ENCODE assay signal across 8 cellular contexts in the genomic region with DNA sequence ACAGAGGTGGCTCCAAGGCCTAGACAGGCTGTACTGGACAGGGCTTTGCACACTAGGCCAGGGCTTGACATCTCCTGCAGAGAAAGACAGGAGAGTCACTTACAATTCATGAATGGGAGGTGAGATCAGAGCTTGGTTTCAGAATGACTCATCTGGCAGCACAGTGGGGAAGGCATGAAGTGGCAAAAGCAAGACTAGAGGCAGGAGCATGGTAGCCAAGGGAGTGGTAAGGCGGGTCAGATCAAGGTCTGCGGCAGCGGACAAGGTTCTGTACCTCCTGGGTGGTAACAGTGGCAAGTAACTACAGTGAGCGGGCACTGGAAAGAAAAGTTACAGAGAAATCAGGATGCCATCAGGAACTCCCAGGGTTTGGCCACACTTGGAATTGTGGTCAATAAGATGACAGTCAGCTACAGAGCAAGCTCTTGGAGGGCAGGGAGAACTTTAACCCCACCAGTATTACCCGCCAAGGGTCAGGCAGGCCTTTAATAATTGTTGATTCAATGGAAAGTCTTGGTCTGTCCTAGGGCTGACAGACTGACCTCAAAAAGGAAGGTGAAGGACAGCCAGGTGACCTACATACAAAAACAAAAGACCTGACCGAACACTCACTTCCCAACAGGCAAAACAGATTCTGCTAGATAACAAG. TPM values are rescaled to one million over a fixed set of nuclear protein-coding genes. Genes with fewer than 3 reads are reported as not detected.
DNase-seq lines count a peak whose midpoint lies in the region; ATAC-seq and TF ChIP-seq lines count a peak whose summit lies in the region.

No MANE protein-coding gene starts in this region.

- peaks cover 13% of the 10 kb centered on the region for H3K4me1 ChIP-seq in ovary (ENCODE audit: insufficient read depth)

- H3K4me3 Mint-ChIP-seq in activated T-cell treated with anti-CD3 and anti-CD28 coated beads, Interleukin-2, amount 50 U/mL, for 4 hours: no peak overlapping the region

- H3K27ac ChIP-seq in ovary: no peak overlapping the region

- no peaks in the 10 kb centered on the region for H3K36me3 ChIP-seq in ovary

- intact Hi-C loops in ovary (cut with DNase I): no loop called here

- DNase-seq in AG08396 (ENCODE audit: low spot score) (peak; percentile 74), GM19238 (ENCODE audit: insufficient read length, low spot score) (peak; percentile 52), iPS-NIHi11 (ENCODE audit: low spot score) (peak; percentile 44), UCSD-AML1 (lab: John Stamatoyannopoulos, UW; ENCODE audit: unreplicated experiment) (no peak), activated gamma-delta T cell (lab: John Stamatoyannopoulos, UW) (no peak), ovary (no peak)
- no peak for DNase-seq in activated T-cell treated with anti-CD3 and anti-CD28 coated beads, Interleukin-2, amount 50 U/mL, for 4 hours

- no peaks in the 10 kb centered on the region for H3K27me3 ChIP-seq in ovary

- peaks cover 42% of the 10 kb centered on the region for H3K36me3 Mint-ChIP-seq in activated T-cell treated with anti-CD3 and anti-CD28 coated beads, Interleukin-2, amount 50 U/mL, for 4 hours (ENCODE audit: insufficient read depth)

- no peak overlapping the region for H3K4me3 ChIP-seq in ovary

- H3K9me3 ChIP-seq in ovary: no peaks in the 10 kb centered on the region

- no peaks in the 10 kb centered on the region for H3K9me3 Mint-ChIP-seq in activated T-cell treated with anti-CD3 and anti-CD28 coated beads, Interleukin-2, amount 50 U/mL, for 4 hours

- H3K4me1 Mint-ChIP-seq in activated T-cell treated with anti-CD3 and anti-CD28 coated beads, Interleukin-2, amount 50 U/mL, for 4 hours (ENCODE audit: low read depth): peaks cover 36% of the 10 kb centered on the region

- no peak for TF ChIP-seq EP300 in ovary (IDR thresholded peaks at IDR 0.05)

- no peak for TF ChIP-seq POLR2A in ovary (IDR thresholded peaks at IDR 0.05)

- TF ChIP-seq CTCF in ovary (IDR thresholded peaks at IDR 0.05): no peak

- whole genome bisulfite sequencing in ovary, 3 donors: 95 to 97% (median 96%) methylated on average over 6 of the region's 6 CpGs

- ATAC-seq in HG03280 (IDR thresholded peaks at IDR 0.05; ENCODE audit: unreplicated experiment): peak; percentile 77
- peak; percentile 94 to 98 for ATAC-seq in activated T-cell treated with anti-CD3 and anti-CD28 coated beads, Interleukin-2, amount 50 U/mL, for 4 hours

- H3K27me3 Mint-ChIP-seq in activated T-cell treated with anti-CD3 and anti-CD28 coated beads, Interleukin-2, amount 50 U/mL, for 4 hours (ENCODE audit: low read depth): no peaks in the 10 kb centered on the region

RNA-seq across cellular contexts. Expression of a gene that starts 5.7 kb away (rescaled TPM):
- total RNA-seq in activated T-cell treated with anti-CD3 and anti-CD28 coated beads, Interleukin-2, amount 50 U/mL, for 4 hours: 10 to 100 TPM; 46.7 to 63.4 (median 50.8) TPM
- total RNA-seq in ovary: 100 to 1,000 TPM in 6 of 7 donors, 10 to 100 TPM in 1; 62.8 to 176 (median 134) TPM
- polyA plus RNA-seq in ovary: 100 to 1,000 TPM in 1 of 2 donors, 10 to 100 TPM in 1; 65.8 to 145 TPM

RNA-seq across cellular contexts. Expression of a gene that starts 31.1 kb away (rescaled TPM):
- total RNA-seq in activated T-cell treated with anti-CD3 and anti-CD28 coated beads, Interleukin-2, amount 50 U/mL, for 4 hours: 10 to 100 TPM; 24.2 to 31.1 (median 27.5) TPM
- 10 to 100 TPM; 10.6 to 27.4 (median 20.2) TPM for total RNA-seq in ovary
- 10 to 100 TPM in 1 of 2 donors, 1 to 10 TPM in 1; 5.3 to 11.9 TPM for polyA plus RNA-seq in ovary

Comparison
In these comparisons a context has a peak if more than half of its experiments do, and no peak if none do; other contexts are left out.
1. DNase-seq: peak in AG08396 (single experiment), GM19238 (single experiment) and iPS-NIHi11 (single experiment); none in activated T-cell treated with anti-CD3 and anti-CD28 coated beads, Interleukin-2, amount 50 U/mL, for 4 hours (single experiment), UCSD-AML1 (single experiment), activated gamma-delta T cell (single experiment) and ovary (0 of 5).